In the genomic region with DNA sequence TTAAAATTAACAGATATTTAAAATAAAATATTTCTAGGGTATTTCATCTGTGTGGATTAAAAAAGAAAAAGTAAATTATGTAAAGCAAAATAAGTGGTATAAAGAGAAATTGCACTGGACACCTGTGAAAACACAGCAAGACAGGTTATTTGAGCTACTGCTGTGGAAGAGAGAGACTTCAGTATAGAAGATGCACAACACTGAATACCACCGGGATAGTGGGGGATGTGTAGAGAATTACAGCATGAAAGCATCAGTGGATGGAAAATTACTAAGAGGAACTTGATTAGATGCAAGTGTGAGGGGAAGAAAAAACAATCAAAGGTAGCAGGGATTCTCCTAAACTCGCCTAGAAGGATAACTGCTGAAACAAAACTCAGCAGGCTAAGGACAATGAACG, we compare ENCODE assay signal across 26 cellular contexts.
DNase-seq lines count a peak whose midpoint lies in the region; ATAC-seq lines count a peak whose summit lies in the region.
"Had no signal": no experiment of that assay in that cellular context is flagged by ENCODE, and none has a peak within 500 bp of the region (broad histone marks: within the 10 kb centered on the region; RNA-seq: fewer than 3 reads in every experiment).

No MANE protein-coding gene starts in this region.

- no peaks in the 10 kb centered on the region for H3K36me3 ChIP-seq in iPS-20b (ENCODE audit: insufficient read depth, low read depth, low read length)
- no peaks in the 10 kb centered on the region for H3K36me3 ChIP-seq in CD8-positive, alpha-beta memory T cell (ENCODE audit: insufficient read depth, low read length)
- H3K36me3 ChIP-seq: lower lobe of right lung, MG63, spleen had no signal

- no peaks in the 10 kb centered on the region for H3K4me1 Mint-ChIP-seq in CD8-positive, alpha-beta memory T cell
- no peaks in the 10 kb centered on the region for H3K4me1 Mint-ChIP-seq in stimulated activated effector memory CD8-positive, alpha-beta T cell treated with anti-CD3 and anti-CD28 coated beads, Interleukin-12 subunit alpha, Interleukin-12 subunit beta, amount 100 ng/mL, for 72 hours
- H3K4me1 Mint-ChIP-seq: activated CD4-positive, alpha-beta T cell treated with anti-CD3 and anti-CD28 coated beads, Interleukin-2, amount 10 ng/mL, durations not matched to agents 7 days and 5 days; B cell had no signal

- H3K4me3 ChIP-seq in iPS-20b (ENCODE audit: low read length) = peak overlapping the region; percentile 6; the same call in 1 of the 2 replicates
- H3K4me3 ChIP-seq in CD8-positive, alpha-beta memory T cell (ENCODE audit: low read length) = no peak overlapping the region
- H3K4me3 ChIP-seq: A549, body of pancreas, dorsolateral prefrontal cortex, lower lobe of right lung, MG63, spleen had no signal

- DNase-seq in NCI-H2196 (lab: John Stamatoyannopoulos, UW; ENCODE audit: unreplicated experiment) (peak; percentile 4), NCI-H2196 treated with DMSO at 0.1 percent for 48 hours (lab: John Stamatoyannopoulos, UW; ENCODE audit: unreplicated experiment) (no peak), NCI-H146 treated with DMSO at 0.1 percent for 48 hours (lab: John Stamatoyannopoulos, UW; ENCODE audit: unreplicated experiment) (peak; percentile 62), OCI-M1 (lab: John Stamatoyannopoulos, UW) (peak; percentile 3)
- DNase-seq in CD8-positive, alpha-beta memory T cell = no peak
- DNase-seq in stimulated activated effector memory CD8-positive, alpha-beta T cell treated with anti-CD3 and anti-CD28 coated beads, Interleukin-12 subunit alpha, Interleukin-12 subunit beta, amount 100 ng/mL, for 72 hours (ENCODE audit: low spot score in 2 of 2) = no peak
- DNase-seq: activated CD4-positive, alpha-beta T cell treated with anti-CD3 and anti-CD28 coated beads, Interleukin-2, amount 10 ng/mL, durations not matched to agents 7 days and 5 days; activated T-cell treated with anti-CD3 and anti-CD28 coated beads, Interleukin-2, amount 50 U/mL, for 48 hours; body of pancreas; CD8-positive, alpha-beta T cell; dorsolateral prefrontal cortex; GF-D8; H7; hypothalamus; lower lobe of right lung; MG63; NCI-H2171; right cardiac atrium; SIG-M5; spleen; trophoblast cell had no signal

- no peak overlapping the region for H3K27ac ChIP-seq in iPS-20b (ENCODE audit: low read length)
- no peak overlapping the region for H3K27ac ChIP-seq in CD8-positive, alpha-beta memory T cell (ENCODE audit: low read depth, low read length)
- H3K27ac ChIP-seq: A549, body of pancreas, dorsolateral prefrontal cortex, lower lobe of right lung, spleen had no signal

- H3K27me3 Mint-ChIP-seq in CD8-positive, alpha-beta memory T cell = no peaks in the 10 kb centered on the region
- H3K27me3 Mint-ChIP-seq: activated CD4-positive, alpha-beta T cell treated with anti-CD3 and anti-CD28 coated beads, Interleukin-2, amount 10 ng/mL, durations not matched to agents 7 days and 5 days; B cell had no signal

- peaks cover 3 to 17% (median 11%) of the 10 kb centered on the region in 5 donors for H3K9me3 Mint-ChIP-seq in CD8-positive, alpha-beta memory T cell
- H3K9me3 Mint-ChIP-seq in stimulated activated effector memory CD8-positive, alpha-beta T cell treated with anti-CD3 and anti-CD28 coated beads, Interleukin-12 subunit alpha, Interleukin-12 subunit beta, amount 100 ng/mL, for 72 hours = peaks cover 11% of the 10 kb centered on the region
- H3K9me3 Mint-ChIP-seq: neural crest cell had no signal

- POLR2A ChIA-PET in CD8-positive, alpha-beta memory T cell (lab: Charles Lee) = no interaction called here

- no peaks in the 10 kb centered on the region for H3K9me3 ChIP-seq in iPS-20b (ENCODE audit: insufficient read depth, low read depth, low read length)
- H3K9me3 ChIP-seq in CD8-positive, alpha-beta memory T cell (ENCODE audit: low read length) = no peaks in the 10 kb centered on the region
- H3K9me3 ChIP-seq: A549, body of pancreas, lower lobe of right lung, MG63, spleen had no signal

- no peak overlapping the region for H3K27ac Mint-ChIP-seq in CD8-positive, alpha-beta memory T cell
- H3K27ac Mint-ChIP-seq in stimulated activated effector memory CD8-positive, alpha-beta T cell treated with anti-CD3 and anti-CD28 coated beads, Interleukin-12 subunit alpha, Interleukin-12 subunit beta, amount 100 ng/mL, for 72 hours = no peak overlapping the region
- H3K27ac Mint-ChIP-seq: activated CD4-positive, alpha-beta T cell treated with anti-CD3 and anti-CD28 coated beads, Interleukin-2, amount 10 ng/mL, durations not matched to agents 7 days and 5 days; B cell; CD8-positive, alpha-beta T cell had no signal

- peaks cover 62% of the 10 kb centered on the region for H3K4me1 ChIP-seq in iPS-20b (ENCODE audit: insufficient read depth, low read length)
- H3K4me1 ChIP-seq in CD8-positive, alpha-beta memory T cell (ENCODE audit: insufficient read depth, low read length) = no peaks in the 10 kb centered on the region
- H3K4me1 ChIP-seq: A549, body of pancreas, lower lobe of right lung, spleen had no signal

- H3K36me3 Mint-ChIP-seq in CD8-positive, alpha-beta memory T cell = no peaks in the 10 kb centered on the region
- no peaks in the 10 kb centered on the region for H3K36me3 Mint-ChIP-seq in stimulated activated effector memory CD8-positive, alpha-beta T cell treated with anti-CD3 and anti-CD28 coated beads, Interleukin-12 subunit alpha, Interleukin-12 subunit beta, amount 100 ng/mL, for 72 hours
- H3K36me3 Mint-ChIP-seq: CD8-positive, alpha-beta T cell had no signal

- no peak overlapping the region for H3K4me3 Mint-ChIP-seq in CD8-positive, alpha-beta memory T cell
- H3K4me3 Mint-ChIP-seq in stimulated activated effector memory CD8-positive, alpha-beta T cell treated with anti-CD3 and anti-CD28 coated beads, Interleukin-12 subunit alpha, Interleukin-12 subunit beta, amount 100 ng/mL, for 72 hours = no peak overlapping the region
- H3K4me3 Mint-ChIP-seq: activated CD4-positive, alpha-beta T cell treated with anti-CD3 and anti-CD28 coated beads, Interleukin-2, amount 10 ng/mL, durations not matched to agents 7 days and 5 days; B cell; CD8-positive, alpha-beta T cell; neural crest cell had no signal

- no peaks in the 10 kb centered on the region for H3K27me3 ChIP-seq in iPS-20b (ENCODE audit: insufficient read depth, low read length)
- H3K27me3 ChIP-seq in CD8-positive, alpha-beta memory T cell (ENCODE audit: insufficient read depth, low read length, poor library complexity, severe bottlenecking) = no peaks in the 10 kb centered on the region
- H3K27me3 ChIP-seq: body of pancreas, dorsolateral prefrontal cortex, MG63, spleen had no signal

- ATAC-seq in stimulated activated effector memory CD8-positive, alpha-beta T cell treated with anti-CD3 and anti-CD28 coated beads, Interleukin-12 subunit alpha, Interleukin-12 subunit beta, amount 100 ng/mL, for 72 hours = no peak
- no peak for ATAC-seq in HG03139 (IDR thresholded peaks at IDR 0.05; ENCODE audit: unreplicated experiment)
- ATAC-seq: A549; body of pancreas; CD8-positive, alpha-beta T cell; lower lobe of right lung; right cardiac atrium had no signal

- CTCF ChIA-PET in CD8-positive, alpha-beta memory T cell (lab: Charles Lee) = no interaction called here

- H3K9ac ChIP-seq in iPS-20b (ENCODE audit: low read depth, low read length) = no peak overlapping the region

Comparison
In these comparisons a context has a peak if more than half of its experiments do, and no peak if none do; other contexts are left out.
1. DNase-seq: peak in NCI-H2196 (single experiment), NCI-H146 treated with DMSO at 0.1 percent for 48 hours (single experiment) and OCI-M1 (single experiment); none in NCI-H2196 treated with DMSO at 0.1 percent for 48 hours (single experiment), CD8-positive, alpha-beta memory T cell (0 of 5) and stimulated activated effector memory CD8-positive, alpha-beta T cell treated with anti-CD3 and anti-CD28 coated beads, Interleukin-12 subunit alpha, Interleukin-12 subunit beta, amount 100 ng/mL, for 72 hours (0 of 2).